Comparison of ENCODE assay signal across 8 cellular contexts in genomic region chr14:92135269-92135668, GRCh38. TPM values are rescaled to one million over a fixed set of nuclear protein-coding genes. Genes with fewer than 3 reads are reported as not detected.
DNase-seq lines count a peak whose midpoint lies in the region; ATAC-seq and TF ChIP-seq lines count a peak whose summit lies in the region.

No MANE protein-coding gene starts in this region.

- H3K9me3 ChIP-seq in body of pancreas = no peaks in the 10 kb centered on the region

- H3K4me3 ChIP-seq in LNCaP clone FGC (ENCODE audit: low read depth, low read length) (no peak overlapping the region), body of pancreas (no peak overlapping the region)

- peaks cover 0 to 35% of the 10 kb centered on the region in 2 donors for H3K36me3 ChIP-seq in body of pancreas (replicated peaks in 1 of 2; ENCODE audit: insufficient read depth in 1 of 2, low read depth in 2 of 2)

- intact Hi-C loops in body of pancreas (cut with DNase I) = no loop called here

- TF ChIP-seq POLR2A in body of pancreas (IDR thresholded peaks at IDR 0.05) = no peak

- H3K4me1 ChIP-seq in body of pancreas = no peaks in the 10 kb centered on the region

- no peak overlapping the region for H3K27ac ChIP-seq in body of pancreas

- ATAC-seq in body of pancreas (no peak), GM21381 (IDR thresholded peaks at IDR 0.05; ENCODE audit: unreplicated experiment) (no peak), GM19452 (IDR thresholded peaks at IDR 0.05; ENCODE audit: unreplicated experiment) (no peak), HG03442 (IDR thresholded peaks at IDR 0.05; ENCODE audit: unreplicated experiment) (no peak)

- TF ChIP-seq CTCF in LNCaP clone FGC (IDR thresholded peaks at IDR 0.05; ENCODE audit: control insufficient read depth, extremely low read depth, insufficient read depth) (peak; percentile 65), body of pancreas (IDR thresholded peaks at IDR 0.05) (peak in 6 of 7 experiments; percentile 12 to 35 (median 26))

- 74 to 79% methylated on average over 1 of the region's 1 CpG for WGBS in body of pancreas, 2 donors

- DNase-seq in DMS 273 (lab: John Stamatoyannopoulos, UW; ENCODE audit: unreplicated experiment) (peak; percentile 56), LNCaP clone FGC (ENCODE audit: low read depth) (peak; percentile 68), body of pancreas (no peak), midbrain (lab: John Stamatoyannopoulos, UW) (peak; percentile 8), GDM1 (lab: John Stamatoyannopoulos, UW) (no peak)

- no peaks in the 10 kb centered on the region for H3K27me3 ChIP-seq in body of pancreas

RNA-seq across cellular contexts. Expression of gene CPSF2, which starts 13.5 kb away (rescaled TPM):
- 10 to 100 TPM in 1 of 2 donors, 1 to 10 TPM in 1; 7.8 to 19.1 TPM for total RNA-seq in body of pancreas

RNA-seq across cellular contexts. Expression of gene NDUFB1, which starts 13.8 kb away (rescaled TPM):
- 100 to 1,000 TPM in 1 of 2 donors, 10 to 100 TPM in 1; 36.6 to 186 TPM for total RNA-seq in body of pancreas

RNA-seq across cellular contexts. Expression of gene ATXN3, which starts 28.9 kb away (rescaled TPM):
- total RNA-seq in body of pancreas = 10 to 100 TPM in 1 of 2 donors, 1 to 10 TPM in 1; 5.9 to 16.1 TPM

Comparison
In these comparisons a context has a peak if more than half of its experiments do, and no peak if none do; other contexts are left out.
1. DNase-seq: peak in DMS 273 (single experiment), LNCaP clone FGC (single experiment) and midbrain (single experiment); none in body of pancreas (0 of 4) and GDM1 (single experiment).